In genomic region chr15:83066761-83067637, GRCh38 we compare ENCODE assay signal across 8 cellular contexts. TPM values are rescaled to one million over a fixed set of nuclear protein-coding genes. Genes with fewer than 3 reads are reported as not detected.
A peak's percentile ranks its signal among the peaks of the same experiment; 100 is the strongest.
DNase-seq lines count a peak whose midpoint lies in the region; ATAC-seq, FAIRE-seq and TF ChIP-seq lines count a peak whose summit lies in the region.

BTBD1 (minus strand) TSS chr15:83067252; CDS start chr15:83067151, 101 bp downstream.

- ATAC-seq in GM18502 (IDR thresholded peaks at IDR 0.05; ENCODE audit: poor library complexity, unreplicated experiment) (peak; percentile 83), HG02870 (IDR thresholded peaks at IDR 0.05; ENCODE audit: unreplicated experiment) (peak; percentile 73)

- peak within 1 kb of the TSS; percentile 92 for H3K9ac ChIP-seq in astrocyte (ENCODE audit: low read length)

- peaks cover 50% of the 10 kb centered on the region for H3K79me2 ChIP-seq in astrocyte (ENCODE audit: insufficient read depth, low read length)

- TF ChIP-seq CTCF in astrocyte (IDR thresholded peaks at IDR 0.05; ENCODE audit: insufficient read depth, low read depth, low read length), result no peak

- peak within 1 kb of the TSS; percentile 70 for H3K4me3 Mint-ChIP-seq in astrocyte (ENCODE audit: unreplicated experiment)

- peaks cover 4% of the 10 kb centered on the region for H3K4me1 Mint-ChIP-seq in astrocyte (ENCODE audit: low read depth, unreplicated experiment)

- no peaks in the 10 kb centered on the region for H3K9me3 Mint-ChIP-seq in astrocyte (ENCODE audit: unreplicated experiment)

- peaks cover 10% of the 10 kb centered on the region for H3K4me1 ChIP-seq in astrocyte (ENCODE audit: insufficient read depth, low read length)

- peaks cover 2% of the 10 kb centered on the region for H3K36me3 Mint-ChIP-seq in astrocyte (ENCODE audit: low read depth, unreplicated experiment)

- H3K27ac Mint-ChIP-seq in astrocyte (ENCODE audit: unreplicated experiment), result peak within 1 kb of the TSS; percentile 77

- H3K4me2 ChIP-seq in astrocyte (ENCODE audit: low read length), result peak within 1 kb of the TSS; percentile 93

- DNase-seq in NCI-H1436 treated with DMSO at 0.1 percent for 48 hours (lab: John Stamatoyannopoulos, UW), result peak; percentile 49
- DNase-seq in T-helper 22 cell (ENCODE audit: low read depth), result peak; percentile 65
- DNase-seq in astrocyte (ENCODE audit: low read depth), result peak; percentile 94
- DNase-seq in hepatic stellate cell (ENCODE audit: low spot score), result peak; percentile 98
- DNase-seq in retina, result peak; percentile 94
- no peak for DNase-seq in cortex of kidney (lab: John Stamatoyannopoulos, UW)

- peak within 1 kb of the TSS; percentile 92 for H3K27ac ChIP-seq in astrocyte (ENCODE audit: low read depth, low read length)

- no peaks in the 10 kb centered on the region for H3K9me3 ChIP-seq in astrocyte (ENCODE audit: insufficient read depth, low read depth, low read length)

- H3K27me3 Mint-ChIP-seq in astrocyte (ENCODE audit: low read depth, unreplicated experiment), result no peaks in the 10 kb centered on the region

- H3K4me3 ChIP-seq in astrocyte (ENCODE audit: insufficient read depth, low read depth, low read length), result peak within 1 kb of the TSS; percentile 99

- FAIRE-seq in astrocyte (lab: Jason Lieb, UNC), result no peak

- peak within 1 kb of the TSS; percentile 83 for H2AFZ ChIP-seq in astrocyte (ENCODE audit: low read depth, low read length)

- no peaks in the 10 kb centered on the region for H3K36me3 ChIP-seq in astrocyte (ENCODE audit: insufficient read depth, low read length)

- H3K27me3 ChIP-seq in astrocyte (ENCODE audit: insufficient read depth, low read length), result no peaks in the 10 kb centered on the region

- H4K20me1 ChIP-seq in astrocyte (ENCODE audit: insufficient read depth, low read length), result peaks cover 44% of the 10 kb centered on the region

RNA-seq across cellular contexts. Expression of gene BTBD1, which starts in this region (rescaled TPM):
- total RNA-seq in astrocyte, result 60.3 and 61.1 TPM in 2 replicates
